In genomic region chr15:101198031-101198430, GRCh38 we compare ENCODE assay signal across 15 cellular contexts. TPM values are rescaled to one million over a fixed set of nuclear protein-coding genes. Genes with fewer than 3 reads are reported as not detected.
DNase-seq lines count a peak whose midpoint lies in the region; ATAC-seq and TF ChIP-seq lines count a peak whose summit lies in the region.
"Had no signal": no experiment of that assay in that cellular context is flagged by ENCODE, and none has a peak within 500 bp of the region (broad histone marks: within the 10 kb centered on the region; RNA-seq: fewer than 3 reads in every experiment).

No MANE protein-coding gene starts in this region.

- POLR2A ChIA-PET in activated CD8-positive, alpha-beta T cell treated with anti-CD3 and anti-CD28 coated beads, Interleukin-2, amount 10 ng/mL, durations not matched to agents 7 days and 5 days (lab: Charles Lee) = interaction anchor here (1.1 kb wide), 1 partner anchor 54 kb away, joined by 3 read pairs; the partner anchor contains the start of gene CHSY1

- CTCF ChIA-PET in activated CD8-positive, alpha-beta T cell treated with anti-CD3 and anti-CD28 coated beads, Interleukin-2, amount 10 ng/mL, durations not matched to agents 7 days and 5 days (lab: Charles Lee) = interaction anchor here (1.2 to 3.9 kb wide), 4 partner anchors 17 to 189 kb away, joined by 3 to 9 read pairs (median 3); no protein-coding TSS in a partner anchor

- intact Hi-C loops in heart right ventricle (cut with DNase I) (loop anchor here in 2 of 10 donors (10.0 kb wide), 2 partner anchors 47 to 173 kb away; no protein-coding TSS in a partner anchor), cardiac septum (cut with DNase I) (no loop called here), left lung (cut with DNase I) (loop anchor here in 1 of 2 donors (10.0 kb wide), 1 partner anchor 47 kb away; no protein-coding TSS in a partner anchor)

- H3K4me3 ChIP-seq in heart right ventricle (no peak overlapping the region), left lung (no peak overlapping the region), upper lobe of left lung (no peak overlapping the region)
- H3K4me3 ChIP-seq: psoas muscle, uterus had no signal

- no peak for TF ChIP-seq EP300 in upper lobe of left lung (IDR thresholded peaks at IDR 0.05)

- H3K27me3 Mint-ChIP-seq in activated CD8-positive, alpha-beta T cell treated with anti-CD3 and anti-CD28 coated beads, Interleukin-2, amount 10 ng/mL, durations not matched to agents 7 days and 5 days (ENCODE audit: low read depth) = no peaks in the 10 kb centered on the region
- no peaks in the 10 kb centered on the region for H3K27me3 Mint-ChIP-seq in progenitor cell of endocrine pancreas
- H3K27me3 Mint-ChIP-seq: B cell had no signal

- ATAC-seq in heart right ventricle = no peak
- no peak for ATAC-seq in activated CD8-positive, alpha-beta T cell treated with anti-CD3 and anti-CD28 coated beads, Interleukin-2, amount 10 ng/mL, durations not matched to agents 7 days and 5 days
- ATAC-seq in left lung = no peak
- ATAC-seq in upper lobe of left lung (ENCODE audit: low FRiP score in 2 of 2) = no peak
- ATAC-seq in GM19452 (IDR thresholded peaks at IDR 0.05; ENCODE audit: unreplicated experiment) = no peak

- H3K9me3 Mint-ChIP-seq in activated CD8-positive, alpha-beta T cell treated with anti-CD3 and anti-CD28 coated beads, Interleukin-2, amount 10 ng/mL, durations not matched to agents 7 days and 5 days (ENCODE audit: insufficient read depth) = no peaks in the 10 kb centered on the region
- no peaks in the 10 kb centered on the region for H3K9me3 Mint-ChIP-seq in progenitor cell of endocrine pancreas (ENCODE audit: low read depth)

- H3K27ac ChIP-seq in heart right ventricle (peak overlapping the region in 7 of 10 donors; percentile 19 to 85 (median 47)), left lung (peak overlapping the region; percentile 60 to 83), upper lobe of left lung (peak overlapping the region in 3 of 4 donors; percentile 28 to 76 (median 73))
- H3K27ac ChIP-seq: psoas muscle had no signal

- WGBS in heart right ventricle, 2 donors = 80 to 83% methylated on average over 12 of the region's 12 CpGs
- WGBS in upper lobe of left lung, 2 donors = 88 to 93% methylated on average over 12 of the region's 12 CpGs

- no peak overlapping the region for H3K4me3 Mint-ChIP-seq in activated CD8-positive, alpha-beta T cell treated with anti-CD3 and anti-CD28 coated beads, Interleukin-2, amount 10 ng/mL, durations not matched to agents 7 days and 5 days
- no peak overlapping the region for H3K4me3 Mint-ChIP-seq in progenitor cell of endocrine pancreas (ENCODE audit: low read depth)
- H3K4me3 Mint-ChIP-seq: B cell had no signal

- peak overlapping the region; percentile 93 for H3K27ac Mint-ChIP-seq in activated CD8-positive, alpha-beta T cell treated with anti-CD3 and anti-CD28 coated beads, Interleukin-2, amount 10 ng/mL, durations not matched to agents 7 days and 5 days
- no peak overlapping the region for H3K27ac Mint-ChIP-seq in progenitor cell of endocrine pancreas
- H3K27ac Mint-ChIP-seq: B cell had no signal

- peaks cover 91% of the 10 kb centered on the region for H3K4me1 Mint-ChIP-seq in activated CD8-positive, alpha-beta T cell treated with anti-CD3 and anti-CD28 coated beads, Interleukin-2, amount 10 ng/mL, durations not matched to agents 7 days and 5 days (ENCODE audit: low read depth)
- H3K4me1 Mint-ChIP-seq in progenitor cell of endocrine pancreas (ENCODE audit: low read depth) = peaks cover 11% of the 10 kb centered on the region

- H3K36me3 ChIP-seq in heart right ventricle (no peaks in the 10 kb centered on the region), left lung (no peaks in the 10 kb centered on the region), upper lobe of left lung (no peaks in the 10 kb centered on the region)
- H3K36me3 ChIP-seq: uterus had no signal

- H3K9me3 ChIP-seq in heart right ventricle (no peaks in the 10 kb centered on the region), left lung (no peaks in the 10 kb centered on the region), upper lobe of left lung (no peaks in the 10 kb centered on the region)
- H3K9me3 ChIP-seq: psoas muscle, uterus had no signal

- H3K36me3 Mint-ChIP-seq in activated CD8-positive, alpha-beta T cell treated with anti-CD3 and anti-CD28 coated beads, Interleukin-2, amount 10 ng/mL, durations not matched to agents 7 days and 5 days (ENCODE audit: low read depth) = peaks cover 34% of the 10 kb centered on the region
- no peaks in the 10 kb centered on the region for H3K36me3 Mint-ChIP-seq in progenitor cell of endocrine pancreas (ENCODE audit: insufficient read depth)

- TF ChIP-seq CTCF in heart right ventricle (IDR thresholded peaks at IDR 0.05) (no peak), left lung (IDR thresholded peaks at IDR 0.05) (no peak), upper lobe of left lung (IDR thresholded peaks at IDR 0.05) (no peak), progenitor cell of endocrine pancreas (IDR thresholded peaks at IDR 0.05; ENCODE audit: unreplicated experiment) (no peak)

- H3K27me3 ChIP-seq in heart right ventricle (no peaks in the 10 kb centered on the region), left lung (no peaks in the 10 kb centered on the region), upper lobe of left lung (no peaks in the 10 kb centered on the region)
- H3K27me3 ChIP-seq: uterus had no signal

- no peak for TF ChIP-seq POLR2A in upper lobe of left lung (IDR thresholded peaks at IDR 0.05)

- H3K4me1 ChIP-seq in heart right ventricle (peaks cover 7 to 88% (median 55%) of the 10 kb centered on the region in 9 donors), left lung (peaks cover 38 to 94% of the 10 kb centered on the region in 2 donors), upper lobe of left lung (peaks cover 48 to 73% (median 63%) of the 10 kb centered on the region in 4 donors)

- DNase-seq in heart right ventricle (no peak), cardiac septum (ENCODE audit: low spot score) (no peak), left lung (no peak), upper lobe of left lung (no peak), AG08396 (ENCODE audit: low spot score) (no peak), progenitor cell of endocrine pancreas (ENCODE audit: low spot score, unreplicated experiment) (no peak)
- DNase-seq in activated CD8-positive, alpha-beta T cell treated with anti-CD3 and anti-CD28 coated beads, Interleukin-2, amount 10 ng/mL, durations not matched to agents 7 days and 5 days = no peak
- DNase-seq: activated CD4-positive, alpha-beta T cell treated with anti-CD3 and anti-CD28 coated beads for 4 hours; dermis blood vessel endothelial cell; NCI-H2171; psoas muscle; stimulated activated CD4-positive, alpha-beta T cell treated with anti-CD3 and anti-CD28 coated beads, Interleukin-2, amount 100 ng/mL, for 24 hours; uterus had no signal

RNA-seq across cellular contexts. Expression of gene CHSY1, which starts 53.8 kb away (rescaled TPM):
- total RNA-seq in heart right ventricle (10 to 100 TPM in 8 of 10 donors, 1 to 10 TPM in 2; 9.7 to 35.1 (median 15.7) TPM), cardiac septum (17.5 TPM), left lung (10 to 100 TPM; 33.3 to 34.6 TPM), upper lobe of left lung (10 to 100 TPM; 12.4 to 38.3 (median 23.7) TPM), progenitor cell of endocrine pancreas (33.2 and 36.7 TPM in 2 replicates)
- 10 to 100 TPM in 1 of 2 donors, 1 to 10 TPM in 1; 6.9 to 11.3 TPM for polyA plus RNA-seq in heart right ventricle
- total RNA-seq in activated CD8-positive, alpha-beta T cell treated with anti-CD3 and anti-CD28 coated beads, Interleukin-2, amount 10 ng/mL, durations not matched to agents 7 days and 5 days = 10 to 100 TPM; 44.6 to 46.4 TPM
